Comparison of ENCODE assay signal across 12 cellular contexts in the genomic region with DNA sequence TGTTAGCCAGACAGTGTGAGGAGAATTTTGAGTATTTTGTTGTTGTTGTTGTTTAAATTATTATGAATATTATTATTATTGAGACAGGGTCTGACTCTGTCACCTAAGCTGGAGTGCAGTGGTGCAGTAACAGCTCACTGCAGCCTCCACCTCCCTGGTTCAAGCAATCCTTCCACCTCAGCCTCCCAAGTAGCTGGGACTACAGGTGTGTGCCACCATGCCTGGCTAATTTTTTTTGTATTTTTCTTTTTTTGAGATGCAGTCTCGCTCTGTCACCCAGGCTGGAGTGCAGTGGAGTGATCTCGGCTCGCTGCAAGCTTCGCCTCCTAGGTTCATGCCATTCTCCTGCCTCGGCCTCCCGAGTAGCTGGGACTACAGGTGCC. TPM values are rescaled to one million over a fixed set of nuclear protein-coding genes. Genes with fewer than 3 reads are reported as not detected.
A peak's percentile ranks its signal among the peaks of the same experiment; 100 is the strongest.
DNase-seq lines count a peak whose midpoint lies in the region; ATAC-seq and TF ChIP-seq lines count a peak whose summit lies in the region.
"Not testable (repeated sequence)": the region's sequence is repeated elsewhere in the genome, so short reads cannot be mapped to it uniquely, and the experiment has no call there.
"Had no signal": no experiment of that assay in that cellular context is flagged by ENCODE, and none has a peak within 500 bp of the region (broad histone marks: within the 10 kb centered on the region; RNA-seq: fewer than 3 reads in every experiment).

No MANE protein-coding gene starts in this region.

- DNase-seq in ascending aorta (ENCODE audit: low spot score in 2 of 2); chondrocyte (ENCODE audit: low spot score); left ventricle myocardium inferior; spleen; thoracic aorta (ENCODE audit: low spot score): not testable (repeated sequence)

- not testable (repeated sequence) for H3K36me3 ChIP-seq in ascending aorta, left ventricle myocardium inferior, spleen, thoracic aorta

- TF ChIP-seq POLR2A in spleen (IDR thresholded peaks at IDR 0.05), result not testable (repeated sequence)

- ATAC-seq in thoracic aorta (ENCODE audit: insufficient number of reproducible peaks, low FRiP score, low read depth), result peak; percentile 24

- H3K27ac ChIP-seq in VCaP (peak overlapping the region; percentile 69), ascending aorta (peak overlapping the region; percentile 32 to 62), left ventricle myocardium inferior (replicated peaks) (peak overlapping the region; percentile 67), spleen (peak overlapping the region in 6 of 8 donors; percentile 10 to 83 (median 78)), thoracic aorta (peak overlapping the region in 1 of 2 donors; percentile 49)

- peak overlapping the region; percentile 49 for H3K27ac Mint-ChIP-seq in chondrocyte (ENCODE audit: unreplicated experiment)

- H3K4me1 Mint-ChIP-seq in chondrocyte (ENCODE audit: low read depth), result peaks cover 18% of the 10 kb centered on the region

- not testable (repeated sequence) for H3K27me3 Mint-ChIP-seq in chondrocyte (ENCODE audit: low read depth)

- not testable (repeated sequence) for H3K9me3 ChIP-seq in ascending aorta; left ventricle myocardium inferior (replicated peaks); spleen; thoracic aorta

- H3K4me3 Mint-ChIP-seq in chondrocyte (ENCODE audit: unreplicated experiment), result not testable (repeated sequence)

- H3K27me3 ChIP-seq in ascending aorta; left ventricle myocardium inferior (ENCODE audit: low read depth); spleen (replicated peaks in 1 of 7); thoracic aorta (replicated peaks; ENCODE audit: insufficient read depth): not testable (repeated sequence)

- H3K9me3 Mint-ChIP-seq in chondrocyte (ENCODE audit: low read depth), result not testable (repeated sequence)

- H3K4me3 ChIP-seq in ascending aorta, left ventricle myocardium inferior, spleen, thoracic aorta: not testable (repeated sequence)

- H3K36me3 Mint-ChIP-seq in chondrocyte (ENCODE audit: low read depth), result not testable (repeated sequence)

- intact Hi-C loops in ascending aorta (cut with DNase I); left ventricle myocardium inferior (cut with micrococcal nuclease); spleen (cut with DNase I; ENCODE audit: low total_unique reads): not testable (repeated sequence)

- H3K4me1 ChIP-seq in ascending aorta, result not testable (repeated sequence)
- peaks cover 13% of the 10 kb centered on the region for H3K4me1 ChIP-seq in left ventricle myocardium inferior
- H3K4me1 ChIP-seq in spleen, result peaks cover 0 to 25% (median 14%) of the 10 kb centered on the region in 6 donors
- H3K4me1 ChIP-seq in thoracic aorta (ENCODE audit: control insufficient read depth in 1 of 2, low read depth in 2 of 2), result peaks cover 10 to 14% of the 10 kb centered on the region in 2 donors

- WGBS in spleen, 5 donors, result 86 to 97% (median 89%) methylated on average over 6 of the region's 6 CpGs

- TF ChIP-seq CTCF in VCaP (conservative IDR thresholded peaks at IDR 0.05); ascending aorta (IDR thresholded peaks at IDR 0.05); chondrocyte (IDR thresholded peaks at IDR 0.05); left ventricle myocardium inferior (IDR thresholded peaks at IDR 0.05; ENCODE audit: borderline replicate concordance); spleen (IDR thresholded peaks at IDR 0.05 in 8 of 11, conservative IDR thresholded peaks at IDR 0.05 in 3 of 11); thoracic aorta (IDR thresholded peaks at IDR 0.05): not testable (repeated sequence)

RNA-seq across cellular contexts. Expression of gene COX4I2, which starts 14.6 kb away (rescaled TPM):
- total RNA-seq in ascending aorta (61.4 TPM), chondrocyte (not detected in 3 replicates), left ventricle myocardium inferior (7.6 TPM), spleen (1 to 10 TPM in 3 of 7 donors, not detected in 4; 1.1 to 1.5 (median 1.5) TPM), thoracic aorta (1 to 10 TPM in 1 of 2 donors, not detected in 1; 4.9 TPM)
- polyA plus RNA-seq in spleen, result 1 to 10 TPM; 1.9 to 4.6 (median 2.0) TPM
- total RNA-seq: A673; Caco-2; Calu3; CD4-positive, alpha-beta T cell; CD8-positive, alpha-beta T cell had no signal
- polyA plus RNA-seq: AG04450 had no signal

RNA-seq across cellular contexts. Expression of gene ID1, which starts 18.0 kb away (rescaled TPM):
- 3,326 TPM for total RNA-seq in ascending aorta
- total RNA-seq in chondrocyte, result 7.7 to 73.7 TPM (median 9.0 TPM) in 3 replicates
- 91.5 TPM for total RNA-seq in left ventricle myocardium inferior
- 100 to 1,000 TPM in 5 of 7 donors, 10 to 100 TPM in 2; 77.1 to 222 (median 124) TPM for total RNA-seq in spleen
- polyA plus RNA-seq in spleen, result 100 to 1,000 TPM in 2 of 3 donors, 10 to 100 TPM in 1; 47.6 to 131 (median 122) TPM
- total RNA-seq in thoracic aorta, result 100 to 1,000 TPM; 310 to 944 TPM
